8 cellular contexts compared by ENCODE assay signal in genomic region chr22:23838686-23839468, GRCh38. TPM values are rescaled to one million over a fixed set of nuclear protein-coding genes. Genes with fewer than 3 reads are reported as not detected.
DNase-seq lines count a peak whose midpoint lies in the region; ATAC-seq, FAIRE-seq and TF ChIP-seq lines count a peak whose summit lies in the region.

TSS of gene DERL3 (minus strand) at chr22:23839006. CDS start at chr22:23838987, 19 bp downstream.

- H3K9me3 ChIP-seq in right lobe of liver: no peaks in the 10 kb centered on the region

- no peak for TF ChIP-seq POLR2A in right lobe of liver (IDR thresholded peaks at IDR 0.05)

- TF ChIP-seq CTCF in AG10803 (conservative IDR thresholded peaks at IDR 0.05; ENCODE audit: low read length): no peak
- TF ChIP-seq CTCF in right lobe of liver (IDR thresholded peaks at IDR 0.05): no peak

- ATAC-seq in HG03442 (IDR thresholded peaks at IDR 0.05; ENCODE audit: unreplicated experiment) (peak; percentile 78), right lobe of liver (peak; percentile 89 to 93 (median 90))

- peaks cover 0 to 7% (median 0%) of the 10 kb centered on the region in 4 donors for H3K4me1 ChIP-seq in right lobe of liver

- H3K4me3 ChIP-seq in AG10803 (ENCODE audit: low read length) (peak within 1 kb of the TSS; percentile 40), right lobe of liver (peak within 1 kb of the TSS; percentile 42 to 56 (median 48))

- H3K27ac ChIP-seq in right lobe of liver: no peak within 1 kb of the TSS

- peak; percentile 90 for DNase-seq in AG10803 (ENCODE audit: low read depth)
- DNase-seq in GM19239 (ENCODE audit: insufficient read length, low spot score): peak; percentile 95
- DNase-seq in NCI-H526 treated with DMSO at 0.1 percent for 48 hours (lab: John Stamatoyannopoulos, UW): peak; percentile 96
- DNase-seq in activated CD4-positive, alpha-beta T cell treated with anti-CD3 and anti-CD28 coated beads, Interleukin-2, amount 50 U/mL, for 48 hours: peak; percentile 99
- peak; percentile 97 to 99 for DNase-seq in dermis microvascular lymphatic vessel endothelial cell (ENCODE audit: low read depth in 2 of 2)
- DNase-seq in right lobe of liver: peak; percentile 98 to 99 (median 98)
- peak; percentile 92 for DNase-seq in stimulated activated CD4-positive, alpha-beta T cell treated with anti-CD3 and anti-CD28 coated beads, Interleukin-4, amount 100 ng/mL, for 1 hour

- peaks cover 0 to 4% (median under 1%) of the 10 kb centered on the region in 4 donors for H3K36me3 ChIP-seq in right lobe of liver

- peak; percentile 99 for FAIRE-seq in GM19239 (lab: Jason Lieb, UNC)

- intact Hi-C loops in right lobe of liver (cut with DNase I): no loop called here

- H3K27me3 ChIP-seq in right lobe of liver: no peaks in the 10 kb centered on the region

- WGBS in right lobe of liver (ENCODE audit: insufficient coverage, low coverage, low lambda C conversion rate, missing lambda C conversion rate): 7% methylated on average over 40 of the region's 70 CpGs

RNA-seq across cellular contexts. Expression of gene DERL3, which starts in this region (rescaled TPM):
- 0.76 and 1.2 TPM in 2 replicates for total RNA-seq in dermis microvascular lymphatic vessel endothelial cell
- total RNA-seq in right lobe of liver: 1 to 10 TPM; 1.1 to 7.1 (median 4.1) TPM
